ENCODE assay signal across 29 cellular contexts in the genomic region with DNA sequence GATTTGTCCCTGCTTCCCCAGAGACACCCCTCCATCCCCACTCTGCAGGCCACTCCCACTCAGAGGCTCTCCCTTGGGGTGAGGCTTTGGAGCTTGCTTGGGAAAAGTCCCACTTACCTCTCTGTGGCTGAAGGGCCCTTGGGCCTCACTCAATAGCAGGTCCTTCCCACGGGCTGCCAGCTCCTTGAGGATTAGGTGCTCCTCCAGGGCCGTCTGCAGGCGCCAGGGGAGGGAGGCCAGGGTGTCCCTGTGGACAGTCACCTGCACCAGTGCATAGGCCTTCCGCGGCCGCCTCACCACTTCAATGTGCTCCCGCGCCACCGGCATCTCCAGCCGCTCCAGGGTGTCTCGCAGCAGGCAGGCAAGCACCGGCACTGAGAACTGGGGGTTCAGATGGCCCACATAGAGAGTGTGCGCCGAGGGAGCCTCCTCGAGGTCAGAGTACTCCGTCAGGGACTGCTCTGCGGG. TPM values are rescaled to one million over a fixed set of nuclear protein-coding genes. Genes with fewer than 3 reads are reported as not detected.
A peak's percentile ranks its signal among the peaks of the same experiment; 100 is the strongest.
DNase-seq lines count a peak whose midpoint lies in the region; ATAC-seq, FAIRE-seq and TF ChIP-seq lines count a peak whose summit lies in the region.
"Had no signal": no experiment of that assay in that cellular context is flagged by ENCODE, and none has a peak within 500 bp of the region (broad histone marks: within the 10 kb centered on the region; RNA-seq: fewer than 3 reads in every experiment).

No MANE protein-coding gene starts in this region.

- ATAC-seq in GM12878 (no peak), HG03095 (IDR thresholded peaks at IDR 0.05; ENCODE audit: unreplicated experiment) (no peak)
- ATAC-seq: naive thymus-derived CD8-positive, alpha-beta T cell had no signal

- H2AFZ ChIP-seq in GM12878 (ENCODE audit: control insufficient read depth, low read depth, low read length), result no peak overlapping the region

- DNase-seq in HFFc6 (no peak), GM12878 (ENCODE audit: low read depth, low spot score) (no peak), neural crest cell (ENCODE audit: low read depth, low spot score) (no peak), transverse colon (no peak)
- DNase-seq in stimulated activated CD4-positive, alpha-beta T cell treated with anti-CD3 and anti-CD28 coated beads, Interleukin-4, amount 100 ng/mL, for 1 hour, result no peak
- DNase-seq in activated CD4-positive, alpha-beta T cell treated with anti-CD3 and anti-CD28 coated beads for 4 hours, result no peak
- DNase-seq: activated CD4-positive, alpha-beta memory T cell treated with anti-CD3 and anti-CD28 coated beads for 36 hours; activated CD4-positive, CD25-positive, alpha-beta regulatory T cell treated with anti-CD3 and anti-CD28 coated beads, Interleukin-2, amount 50 U/mL, for 72 hours; activated naive CD4-positive, alpha-beta T cell treated with anti-CD3 and anti-CD28 coated beads for 36 hours; Caco-2; cerebellar nuclear complex; dermis blood vessel endothelial cell; foreskin fibroblast; heart left ventricle; islet precursor cell; naive thymus-derived CD8-positive, alpha-beta T cell; NCI-H1105; NCI-H2227 treated with DMSO at 0.1 percent for 48 hours; NCI-H526 treated with DMSO at 0.1 percent for 48 hours; occipital lobe; sigmoid colon; stimulated activated CD4-positive, alpha-beta T cell treated with anti-CD3 and anti-CD28 coated beads, Interleukin-4, amount 100 ng/mL, for 4 hours had no signal

- TF ChIP-seq EP300 in GM12878 (IDR thresholded peaks at IDR 0.05; ENCODE audit: borderline replicate concordance in 1 of 2, control insufficient read depth in 1 of 2, low read depth in 2 of 2, low read length in 2 of 2), result no peak
- no peak for TF ChIP-seq EP300 in transverse colon (IDR thresholded peaks at IDR 0.05; ENCODE audit: low read depth)

- peak overlapping the region; percentile 7 to 89 (median 82); a peak in 21 of 22 replicates for H3K4me2 ChIP-seq in BLaER1 treated with 17β-estradiol and CSF1 and Interleukin-3, amounts not matched to agents 10 nM and 100 nM
- no peak overlapping the region for H3K4me2 ChIP-seq in GM12878 (ENCODE audit: control insufficient read depth, insufficient read depth)

- H3K27me3 Mint-ChIP-seq in HFFc6 (ENCODE audit: insufficient read depth) (peaks cover 20% of the 10 kb centered on the region), neural crest cell (ENCODE audit: low read depth) (peaks cover 25% of the 10 kb centered on the region)
- H3K27me3 Mint-ChIP-seq: activated CD4-positive, alpha-beta memory T cell treated with anti-CD3 and anti-CD28 coated beads for 36 hours; naive thymus-derived CD8-positive, alpha-beta T cell; type B pancreatic cell had no signal

- no peak overlapping the region for H3K4me3 Mint-ChIP-seq in HFFc6
- peak overlapping the region; percentile 68 for H3K4me3 Mint-ChIP-seq in neural crest cell
- H3K4me3 Mint-ChIP-seq: activated CD4-positive, alpha-beta memory T cell treated with anti-CD3 and anti-CD28 coated beads for 36 hours; activated naive CD4-positive, alpha-beta T cell treated with anti-CD3 and anti-CD28 coated beads for 36 hours; naive thymus-derived CD8-positive, alpha-beta T cell; type B pancreatic cell had no signal

- intact Hi-C loops in GM12878 (cut with micrococcal nuclease; ENCODE audit: unreplicated experiment), result no loop called here
- intact Hi-C loops in transverse colon (cut with DNase I; ENCODE audit: low total_unique reads), result no loop called here

- CTCF ChIA-PET in GM12878 (lab: Yijun Ruan, JAX), result no interaction called here

- in situ Hi-C loops in GM12878 (cut with MboI) (no loop called here), transverse colon (cut with MboI; ENCODE audit: low pct_ligation_motif_present in 1 of 4, low pct_unique_long_range_greater_than_20kb in 1 of 4, low sequenced_read_pairs in 3 of 4) (no loop called here)

- H3K4me1 Mint-ChIP-seq in HFFc6 (ENCODE audit: low read depth) (peaks cover 7% of the 10 kb centered on the region), neural crest cell (peaks cover 35% of the 10 kb centered on the region)

- BruUV-seq in GM12878 (replicated peaks; lab: Mats Ljungman, UMichigan), result no TSS peak

- H3K79me2 ChIP-seq in GM12878 (ENCODE audit: control insufficient read depth, insufficient read depth, low read length), result no peaks in the 10 kb centered on the region

- peaks cover 4 to 64% (median 41%) of the 10 kb centered on the region in 11 experiments; a peak in 20 of 22 replicates for H3K36me3 ChIP-seq in BLaER1 treated with 17β-estradiol and CSF1 and Interleukin-3, amounts not matched to agents 10 nM and 100 nM
- H3K36me3 ChIP-seq in GM12878 (ENCODE audit: control insufficient read depth in 2 of 2, insufficient read depth in 2 of 2, low read length in 1 of 2), result peaks cover under 1 to 22% of the 10 kb centered on the region in 2 experiments; a peak in 2 of 4 replicates
- H3K36me3 ChIP-seq in transverse colon, result no peaks in the 10 kb centered on the region

- H3K4me1 ChIP-seq in BLaER1 treated with 17β-estradiol and CSF1 and Interleukin-3, amounts not matched to agents 10 nM and 100 nM, result peaks cover 45 to 93% (median 80%) of the 10 kb centered on the region in 10 experiments
- no peaks in the 10 kb centered on the region for H3K4me1 ChIP-seq in GM12878 (ENCODE audit: control insufficient read depth, insufficient read depth, low read length)
- H3K4me1 ChIP-seq in transverse colon, result peaks cover 0 to 7% (median 3%) of the 10 kb centered on the region in 4 donors
- H3K4me1 ChIP-seq: Caco-2 had no signal

- H3K9me3 Mint-ChIP-seq in HFFc6 (no peaks in the 10 kb centered on the region), neural crest cell (no peaks in the 10 kb centered on the region)
- H3K9me3 Mint-ChIP-seq: activated CD4-positive, alpha-beta memory T cell treated with anti-CD3 and anti-CD28 coated beads for 36 hours; activated naive CD4-positive, alpha-beta T cell treated with anti-CD3 and anti-CD28 coated beads for 36 hours; naive thymus-derived CD8-positive, alpha-beta T cell; type B pancreatic cell had no signal

- H3K27me3 ChIP-seq in BLaER1 treated with 17β-estradiol and CSF1 and Interleukin-3, amounts not matched to agents 10 nM and 100 nM, result no peaks in the 10 kb centered on the region
- H3K27me3 ChIP-seq in GM12878 (replicated peaks in 1 of 2; ENCODE audit: control insufficient read depth in 2 of 2, insufficient read depth in 2 of 2, low read length in 1 of 2), result no peaks in the 10 kb centered on the region
- no peaks in the 10 kb centered on the region for H3K27me3 ChIP-seq in transverse colon
- H3K27me3 ChIP-seq: adrenal gland, esophagus muscularis mucosa, heart left ventricle, sigmoid colon had no signal

- H3K4me3 ChIP-seq in BLaER1 treated with 17β-estradiol and CSF1 and Interleukin-3, amounts not matched to agents 10 nM and 100 nM, result no peak overlapping the region; a peak in 2 of 20 replicates
- H3K4me3 ChIP-seq in GM12878 (no peak overlapping the region), transverse colon (no peak overlapping the region)
- H3K4me3 ChIP-seq: adrenal gland, esophagus muscularis mucosa, heart left ventricle, sigmoid colon had no signal

- POLR2A ChIA-PET in GM12878 (lab: Charles Lee), result no interaction called here

- RAD21 ChIA-PET in GM12878 (lab: Charles Lee; ENCODE audit: unreplicated experiment), result no interaction called here

- H3K27ac ChIP-seq in BLaER1 treated with 17β-estradiol and CSF1 and Interleukin-3, amounts not matched to agents 10 nM and 100 nM, result peak overlapping the region in 5 of 11 experiments; percentile 41 to 70 (median 65); a peak in 8 of 22 replicates
- H3K27ac ChIP-seq in GM12878 (ENCODE audit: control insufficient read depth, insufficient read depth) (no peak overlapping the region), transverse colon (no peak overlapping the region)
- H3K27ac ChIP-seq: adrenal gland, C4-2B, esophagus muscularis mucosa, sigmoid colon had no signal

- H3K36me3 Mint-ChIP-seq in HFFc6 (ENCODE audit: low read depth) (peaks cover 12% of the 10 kb centered on the region; the same call in 1 of the 2 replicates), neural crest cell (ENCODE audit: low read depth) (peaks cover 14% of the 10 kb centered on the region)

- H4K20me1 ChIP-seq in BLaER1 treated with 17β-estradiol and CSF1 and Interleukin-3, amounts not matched to agents 10 nM and 100 nM, result peaks cover 0 to 64% (median 34%) of the 10 kb centered on the region in 11 experiments; a peak in 15 of 22 replicates
- H4K20me1 ChIP-seq in GM12878 (ENCODE audit: control insufficient read depth, insufficient read depth), result no peaks in the 10 kb centered on the region

- FAIRE-seq in GM12878 (lab: Jason Lieb, UNC), result no peak
- FAIRE-seq: endometrium had no signal

- no peak for TF ChIP-seq CTCF in HFFc6 (IDR thresholded peaks at IDR 0.05)
- TF ChIP-seq CTCF in GM12878 (IDR thresholded peaks at IDR 0.05 in 2 of 3, conservative IDR thresholded peaks at IDR 0.05 in 1 of 3; ENCODE audit: control insufficient read depth in 2 of 3, extremely low read depth in 1 of 3, insufficient read depth in 1 of 3, low read depth in 3 of 3, low read length in 3 of 3), result no peak
- TF ChIP-seq CTCF in neural crest cell (conservative IDR thresholded peaks at IDR 0.05), result no peak
- TF ChIP-seq CTCF in transverse colon (IDR thresholded peaks at IDR 0.05), result no peak

- no peak for TF ChIP-seq RAD21 in GM12878 (IDR thresholded peaks at IDR 0.05; ENCODE audit: insufficient read depth, low read depth, low read length)

- peak overlapping the region in 6 of 11 experiments; percentile 4 to 56 (median 46); a peak in 7 of 22 replicates for H3K9ac ChIP-seq in BLaER1 treated with 17β-estradiol and CSF1 and Interleukin-3, amounts not matched to agents 10 nM and 100 nM
- no peak overlapping the region for H3K9ac ChIP-seq in GM12878 (ENCODE audit: control insufficient read depth, insufficient read depth, low read length)

- SMC1A ChIA-PET in GM12878 (lab: Charles Lee; ENCODE audit: uncharacterized antibody, unreplicated experiment), result interaction anchor here (1.0 kb wide), 1 partner anchor 93 kb away, joined by 3 read pairs; no protein-coding TSS in a partner anchor

- TF ChIP-seq POLR2A in GM12878 (IDR thresholded peaks at IDR 0.05; ENCODE audit: low read depth, low read length) (peak; percentile 69), transverse colon (IDR thresholded peaks at IDR 0.05) (no peak)

- peak overlapping the region; percentile 63; the same call in 1 of the 2 replicates for H3K27ac Mint-ChIP-seq in HFFc6
- no peak overlapping the region for H3K27ac Mint-ChIP-seq in neural crest cell (ENCODE audit: unreplicated experiment)
- H3K27ac Mint-ChIP-seq: activated CD4-positive, alpha-beta memory T cell treated with anti-CD3 and anti-CD28 coated beads for 36 hours; activated naive CD4-positive, alpha-beta T cell treated with anti-CD3 and anti-CD28 coated beads for 36 hours had no signal

- 99% methylated on average over 17 of the region's 17 CpGs for WGBS in GM12878 (ENCODE audit: insufficient coverage, insufficient replicate concordance, low lambda C conversion rate, missing lambda C conversion rate)
- WGBS in transverse colon (ENCODE audit: low coverage in 1 of 2), 2 donors, result 91% methylated on average over 17 of the region's 17 CpGs; no CpG with 5 or more reads in 1 of the 2 donors

- H3K9me3 ChIP-seq in BLaER1 treated with 17β-estradiol and CSF1 and Interleukin-3, amounts not matched to agents 10 nM and 100 nM (replicated peaks in 1 of 11), result no peaks in the 10 kb centered on the region
- H3K9me3 ChIP-seq in GM12878 (replicated peaks; ENCODE audit: control insufficient read depth, insufficient read depth, low read length) (no peaks in the 10 kb centered on the region), transverse colon (no peaks in the 10 kb centered on the region)
- H3K9me3 ChIP-seq: adrenal gland, Caco-2, esophagus muscularis mucosa, heart left ventricle, sigmoid colon had no signal

RNA-seq across cellular contexts. Expression of gene SLFNL1, which starts 1.4 kb away (rescaled TPM):
- under 1 TPM in 4 of 6 experiments, not detected in 2; 0.07 to 0.17 (median 0.11) TPM for total RNA-seq in HFFc6 (2021; fragmentation: NEBNext Ultra II Directional; extraction: Animal tissue kit (Norgen Biotek cat#: 25700))
- total RNA-seq in GM12878 (2013; cell fraction: nucleolus; rRNA removed), result 4.3 and 4.8 TPM in 2 replicates
- total RNA-seq in GM12878 (2014; rRNA removed) (0.11 and 0.22 TPM in 2 replicates), GM12878 (2014; rRNA removed; fragmentation: Illumina TruSeq; extraction: Trizol) (0.13 and 0.23 TPM in 2 replicates), GM12878 (2021) (0.18 and 0.24 TPM in 2 replicates), neural crest cell (0.37 and 0.64 TPM in 2 replicates), transverse colon (1 to 10 TPM in 2 of 4 donors, under 1 TPM in 1, not detected in 1; 0.55 to 3.0 (median 1.3) TPM)
- polyA plus RNA-seq in GM12878 (2011; ENCODE audit: low read depth), result 0.12 TPM
- polyA plus RNA-seq in GM12878 (2011; rRNA removed) (0.16 and 0.18 TPM in 2 replicates), GM12878 (2014; fragmentation: Illumina TruSeq; extraction: Trizol) (0.10 TPM in 1 of 2 replicates, not detected in the other), GM12878 (2014; fragmentation: Nextera tagmentation; extraction: Ambion mirVana) (not detected), GM12878 (2014; rRNA removed) (0.05 and 0.20 TPM in 2 replicates), GM12878 (2016; fragmentation: Nextera tagmentation; extraction: Ambion mirVana) (under 1 TPM; 0.55 to 0.98 TPM)
- polyA plus RNA-seq in GM12878 (2011; cell fraction: cytosol; rRNA removed), result 0.12 and 0.19 TPM in 2 replicates
- 1.1 and 1.2 TPM in 2 replicates for polyA plus RNA-seq in GM12878 (2011; cell fraction: nucleus; rRNA removed)
- polyA plus RNA-seq in GM12878 (2012), result 0.17 and 0.46 TPM in 2 replicates
- 0.59 and 1.3 TPM in 2 replicates for polyA minus RNA-seq in GM12878 (2011; rRNA and poly(A)+ RNA removed)
- polyA minus RNA-seq in GM12878 (2011; cell fraction: cytosol; rRNA and poly(A)+ RNA removed), result not detected in 2 replicates
- 1.6 and 3.3 TPM in 2 replicates for polyA minus RNA-seq in GM12878 (2011; cell fraction: nucleus; rRNA and poly(A)+ RNA removed)

RNA-seq across cellular contexts. Expression of gene CTPS1, which starts 40.6 kb away (rescaled TPM):
- 100 to 1,000 TPM in 1 of 6 experiments, 10 to 100 TPM in 5; 89.3 to 125 (median 91.6) TPM for total RNA-seq in HFFc6 (2021; fragmentation: NEBNext Ultra II Directional; extraction: Animal tissue kit (Norgen Biotek cat#: 25700))
- total RNA-seq in GM12878 (2013; cell fraction: nucleolus; rRNA removed), result 72.6 and 73.7 TPM in 2 replicates
- 42.9 and 46.4 TPM in 2 replicates for total RNA-seq in GM12878 (2014; rRNA removed)
- total RNA-seq in GM12878 (2014; rRNA removed; fragmentation: Illumina TruSeq; extraction: Trizol), result 71.5 and 74.7 TPM in 2 replicates
- total RNA-seq in GM12878 (2021), result 73.8 and 75.8 TPM in 2 replicates
- 23.7 TPM for polyA plus RNA-seq in GM12878 (2011; ENCODE audit: low read depth)
- 24.0 and 27.5 TPM in 2 replicates for polyA plus RNA-seq in GM12878 (2011; rRNA removed)
- polyA plus RNA-seq in GM12878 (2011; cell fraction: cytosol; rRNA removed), result 28.2 and 28.3 TPM in 2 replicates
- polyA plus RNA-seq in GM12878 (2011; cell fraction: nucleus; rRNA removed), result 71.0 and 107 TPM in 2 replicates
- polyA plus RNA-seq in GM12878 (2012), result 24.7 and 25.1 TPM in 2 replicates
- polyA plus RNA-seq in GM12878 (2014; fragmentation: Illumina TruSeq; extraction: Trizol), result 106 and 138 TPM in 2 replicates
- polyA plus RNA-seq in GM12878 (2014; fragmentation: Nextera tagmentation; extraction: Ambion mirVana), result 10 to 100 TPM; 44.8 to 50.9 TPM
- polyA plus RNA-seq in GM12878 (2014; rRNA removed), result 49.2 and 49.7 TPM in 2 replicates
- 100 to 1,000 TPM in 1 of 2 experiments, 10 to 100 TPM in 1; 97.0 to 101 TPM for polyA plus RNA-seq in GM12878 (2016; fragmentation: Nextera tagmentation; extraction: Ambion mirVana)
- polyA minus RNA-seq in GM12878 (2011; rRNA and poly(A)+ RNA removed), result 35.7 and 55.2 TPM in 2 replicates
- 14.0 and 17.6 TPM in 2 replicates for polyA minus RNA-seq in GM12878 (2011; cell fraction: cytosol; rRNA and poly(A)+ RNA removed)
- 46.8 and 107 TPM in 2 replicates for polyA minus RNA-seq in GM12878 (2011; cell fraction: nucleus; rRNA and poly(A)+ RNA removed)
- total RNA-seq in neural crest cell, result 111 and 114 TPM in 2 replicates
- 10 to 100 TPM in 3 of 4 donors, 1 to 10 TPM in 1; 6.3 to 32.2 (median 19.7) TPM for total RNA-seq in transverse colon
